In the genomic region with DNA sequence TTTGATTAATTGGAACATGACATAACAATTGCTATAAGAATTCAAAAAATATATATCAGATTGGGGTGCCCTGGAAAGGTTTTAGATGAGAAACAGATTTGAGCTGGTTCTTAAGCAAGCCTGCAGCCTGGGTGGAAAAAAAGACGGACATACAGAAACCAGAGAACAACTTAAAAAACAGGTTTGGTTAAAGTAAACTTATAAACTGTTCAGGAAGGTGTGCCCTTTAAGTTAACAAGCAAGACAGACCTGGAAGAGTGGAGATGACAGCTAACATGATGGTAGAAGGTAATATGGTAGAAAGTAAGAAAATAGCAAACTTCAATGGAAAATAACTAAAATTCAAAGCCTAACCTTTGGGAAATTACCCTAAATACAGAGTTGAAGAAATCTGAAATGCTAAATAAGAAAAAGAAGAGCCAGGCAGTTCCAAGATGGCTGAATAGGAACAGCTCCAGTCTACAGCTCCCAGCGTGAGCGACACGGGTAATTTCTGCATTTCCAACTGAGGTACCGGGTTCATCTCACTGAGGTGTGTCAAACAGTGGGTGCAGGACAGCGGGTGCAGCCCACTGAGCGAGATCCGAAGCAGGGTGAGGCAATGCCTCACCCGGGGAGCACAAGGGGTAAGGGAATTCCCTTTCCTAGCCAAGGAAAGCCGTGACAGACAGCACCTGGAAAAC, we compare ENCODE assay signal across 17 cellular contexts. TPM values are rescaled to one million over a fixed set of nuclear protein-coding genes. Genes with fewer than 3 reads are reported as not detected.
DNase-seq lines count a peak whose midpoint lies in the region; ATAC-seq and TF ChIP-seq lines count a peak whose summit lies in the region.
"Had no signal": no experiment of that assay in that cellular context is flagged by ENCODE, and none has a peak within 500 bp of the region (broad histone marks: within the 10 kb centered on the region; RNA-seq: fewer than 3 reads in every experiment).

No MANE protein-coding gene starts in this region.

- no peak for ATAC-seq in HG02678 (IDR thresholded peaks at IDR 0.05; ENCODE audit: unreplicated experiment)
- ATAC-seq in HG03159 (IDR thresholded peaks at IDR 0.05; ENCODE audit: unreplicated experiment), result no peak

- DNase-seq in endodermal cell (peak; percentile 49), neural crest cell (ENCODE audit: low read depth, low spot score) (no peak), SJCRH30 (no peak)
- DNase-seq: activated CD4-positive, alpha-beta T cell treated with anti-CD3 and anti-CD28 coated beads, Interleukin-2, amount 50 U/mL, for 4 hours; activated gamma-delta T cell; cortex of kidney; DMS79 treated with DMSO at 0.1 percent for 48 hours; Right ventricle myocardium superior; stimulated activated naive CD4-positive, alpha-beta T cell; thyroid gland had no signal

- 64% methylated on average over 10 of the region's 10 CpGs for WGBS in HUES64
- 82 to 87% methylated on average over 9 to 10 of the region's 10 CpGs for WGBS in endodermal cell (ENCODE audit: insufficient coverage in 1 of 2, insufficient read length in 1 of 2), 2 experiments

- TF ChIP-seq CTCF in endodermal cell (conservative IDR thresholded peaks at IDR 0.05) (no peak), neural crest cell (conservative IDR thresholded peaks at IDR 0.05) (no peak)

- H3K27ac Mint-ChIP-seq in endodermal cell (peak overlapping the region; percentile 66), neural crest cell (ENCODE audit: unreplicated experiment) (peak overlapping the region; percentile 77)

- H3K36me3 ChIP-seq in ES-I3 (ENCODE audit: insufficient read depth, low read length) (no peaks in the 10 kb centered on the region), HUES64 (ENCODE audit: insufficient read depth, low read length) (no peaks in the 10 kb centered on the region), endodermal cell (ENCODE audit: control insufficient read depth, insufficient read depth, low read length) (no peaks in the 10 kb centered on the region), SJCRH30 (no peaks in the 10 kb centered on the region)
- H3K36me3 ChIP-seq: thyroid gland had no signal

- H3K27ac ChIP-seq in HUES64 (ENCODE audit: low read depth, low read length), result peak overlapping the region; percentile 31; the same call in 1 of the 2 replicates
- no peak overlapping the region for H3K27ac ChIP-seq in endodermal cell (ENCODE audit: low read depth, low read length)
- H3K27ac ChIP-seq in SJCRH30, result no peak overlapping the region
- H3K27ac ChIP-seq: parathyroid adenoma, thyroid gland had no signal

- H3K4me1 Mint-ChIP-seq in endodermal cell (peaks cover 6% of the 10 kb centered on the region), neural crest cell (peaks cover 12% of the 10 kb centered on the region)

- no peaks in the 10 kb centered on the region for H3K27me3 Mint-ChIP-seq in endodermal cell (ENCODE audit: insufficient read depth)
- no peaks in the 10 kb centered on the region for H3K27me3 Mint-ChIP-seq in neural crest cell (ENCODE audit: low read depth)

- H3K27me3 ChIP-seq in HUES64 (ENCODE audit: insufficient read depth, low read length), result no peaks in the 10 kb centered on the region
- no peaks in the 10 kb centered on the region for H3K27me3 ChIP-seq in endodermal cell (ENCODE audit: control insufficient read depth, insufficient read depth, low read length, poor library complexity, severe bottlenecking)
- 0 out of 2 replicates have a peak, but pooled peaks cover 5% of the 10 kb centered on the region for H3K27me3 ChIP-seq in SJCRH30
- H3K27me3 ChIP-seq: thyroid gland had no signal

- H3K9me3 Mint-ChIP-seq in endodermal cell, result peaks cover 17% of the 10 kb centered on the region
- no peaks in the 10 kb centered on the region for H3K9me3 Mint-ChIP-seq in neural crest cell

- H3K9ac ChIP-seq in ES-I3 (ENCODE audit: low read depth, low read length), result peak overlapping the region; percentile 95
- peak overlapping the region; percentile 66 for H3K9ac ChIP-seq in HUES64 (ENCODE audit: low read depth, low read length)
- no peak overlapping the region for H3K9ac ChIP-seq in endodermal cell (ENCODE audit: extremely low read depth, low read length, poor library complexity, severe bottlenecking)
- H3K9ac ChIP-seq: parathyroid adenoma had no signal

- no peaks in the 10 kb centered on the region for H3K4me1 ChIP-seq in ES-I3 (ENCODE audit: insufficient read depth, low read length)
- H3K4me1 ChIP-seq in HUES64 (ENCODE audit: insufficient read depth, low read length), result peaks cover 6% of the 10 kb centered on the region
- no peaks in the 10 kb centered on the region for H3K4me1 ChIP-seq in endodermal cell (ENCODE audit: control insufficient read depth, insufficient read depth, low read length)
- no peaks in the 10 kb centered on the region for H3K4me1 ChIP-seq in SJCRH30
- H3K4me1 ChIP-seq: parathyroid adenoma, thyroid gland had no signal

- H3K36me3 Mint-ChIP-seq in endodermal cell (ENCODE audit: low read depth) (no peaks in the 10 kb centered on the region), neural crest cell (ENCODE audit: low read depth) (peaks cover 6% of the 10 kb centered on the region)

- H3K4me3 Mint-ChIP-seq in endodermal cell (peak overlapping the region; percentile 39), neural crest cell (peak overlapping the region; percentile 84)

- no peaks in the 10 kb centered on the region for H3K9me3 ChIP-seq in ES-I3 (ENCODE audit: control insufficient read depth, insufficient read depth, low read length)
- H3K9me3 ChIP-seq in HUES64 (ENCODE audit: insufficient read depth, low read depth, low read length), result no peaks in the 10 kb centered on the region
- no peaks in the 10 kb centered on the region for H3K9me3 ChIP-seq in endodermal cell (ENCODE audit: control insufficient read depth, low read length)
- no peaks in the 10 kb centered on the region for H3K9me3 ChIP-seq in SJCRH30 (replicated peaks)
- H3K9me3 ChIP-seq: thyroid gland had no signal

- H3K4me3 ChIP-seq in HUES64 (ENCODE audit: low read length) (peak overlapping the region; percentile 48), endodermal cell (ENCODE audit: low read length) (peak overlapping the region; percentile 53), SJCRH30 (no peak overlapping the region)
- H3K4me3 ChIP-seq: lung, thyroid gland had no signal

RNA-seq across cellular contexts. Expression of a gene that starts 52.2 kb away (rescaled TPM):
- polyA plus RNA-seq in HUES64 (2013, experiment 1 of 2), result 6.9 TPM
- polyA plus RNA-seq in HUES64 (2013, experiment 2 of 2), result 6.0 TPM
- total RNA-seq in endodermal cell (10 to 100 TPM in 1 of 2 donors, 1 to 10 TPM in 1; 4.3 to 11.7 TPM), neural crest cell (3.1 and 3.7 TPM in 2 replicates)
- polyA plus RNA-seq in endodermal cell (2013, experiment 1 of 2), result 3.5 TPM
- 3.0 TPM for polyA plus RNA-seq in endodermal cell (2013, experiment 2 of 2)
- total RNA-seq in SJCRH30 (2014; rRNA removed; shearing (Covaris generic)), result not detected in 2 replicates
- total RNA-seq: T-helper 1 cell treated with Interleukin-12 subunit alpha and Interleukin-12 subunit beta and Interleukin-4 antibody, amounts not matched to agents 30 ng/mL and 1 ng/mL, for 36 hours had no signal
